9 cellular contexts compared by ENCODE assay signal in the genomic region with DNA sequence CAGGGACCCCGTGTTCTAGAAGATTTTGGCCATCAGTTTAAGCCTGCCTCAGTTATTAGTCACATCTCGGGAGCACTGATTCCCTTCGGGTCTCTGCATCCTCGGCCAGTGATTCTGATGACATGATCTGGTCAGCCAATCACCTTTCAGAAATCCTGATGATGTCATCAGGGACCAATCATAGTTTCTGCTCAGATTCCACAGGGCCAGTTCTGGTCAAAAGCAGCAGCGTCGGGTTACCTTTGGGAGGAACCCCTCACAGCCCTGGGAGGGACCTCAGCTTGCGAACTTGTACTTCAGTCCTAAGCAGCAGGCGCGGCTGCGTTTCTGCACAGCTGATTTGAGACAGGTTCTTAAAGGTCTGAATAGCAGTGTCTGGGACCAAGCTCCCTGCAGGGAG. TPM values are rescaled to one million over a fixed set of nuclear protein-coding genes. Genes with fewer than 3 reads are reported as not detected.
DNase-seq lines count a peak whose midpoint lies in the region; ATAC-seq, FAIRE-seq and TF ChIP-seq lines count a peak whose summit lies in the region.
"Had no signal": no experiment of that assay in that cellular context is flagged by ENCODE, and none has a peak within 500 bp of the region (broad histone marks: within the 10 kb centered on the region; RNA-seq: fewer than 3 reads in every experiment).

No MANE protein-coding gene starts in this region.

- no peak overlapping the region for H3K27ac ChIP-seq in H1 (ENCODE audit: low read depth, low read length)
- H3K27ac ChIP-seq in coronary artery: peak overlapping the region in 1 of 2 donors; percentile 8

- H4K8ac ChIP-seq in H1 (ENCODE audit: extremely low read depth, insufficient read depth, low read length): no peak overlapping the region

- H3K14ac ChIP-seq in H1 (ENCODE audit: insufficient read length): no peak overlapping the region

- no peak overlapping the region for H3K56ac ChIP-seq in H1 (replicated peaks; ENCODE audit: insufficient read length, low read depth, low read length)

- no peaks in the 10 kb centered on the region for H3K79me2 ChIP-seq in H1 (ENCODE audit: control insufficient read depth in 1 of 2, insufficient read depth in 2 of 2, low read length in 2 of 2)

- H3K9ac ChIP-seq in H1 (replicated peaks in 1 of 4; ENCODE audit: extremely low read depth in 1 of 4, low read depth in 3 of 4, low read length in 3 of 4): no peak overlapping the region; a peak in 1 of 7 replicates

- no peak overlapping the region for H3K4me2 ChIP-seq in H1 (ENCODE audit: insufficient read depth in 1 of 2, low read depth in 2 of 2, low read length in 2 of 2)

- intact Hi-C loops in Right ventricle myocardium inferior (cut with DNase I): no loop called here
- intact Hi-C loops in cardiac septum (cut with DNase I): no loop called here

- H3K36me3 ChIP-seq in H1 (ENCODE audit: control insufficient read depth in 2 of 4, insufficient read depth in 4 of 4, low read length in 3 of 4): peaks cover 0 to 5% (median 0%) of the 10 kb centered on the region in 4 experiments; a peak in 1 of 8 replicates

- TF ChIP-seq CTCF in H1 (IDR thresholded peaks at IDR 0.05; ENCODE audit: control extremely low read depth in 1 of 3, insufficient read depth in 1 of 3, low read depth in 1 of 3, low read length in 3 of 3) (no peak), coronary artery (IDR thresholded peaks at IDR 0.05) (no peak)

- no peak overlapping the region for H2BK20ac ChIP-seq in H1 (ENCODE audit: low read length)

- H3K79me1 ChIP-seq in H1 (ENCODE audit: low read depth, low read length): 0 out of 2 replicates have a peak, but pooled peaks cover 3% of the 10 kb centered on the region

- no peak overlapping the region for H4K91ac ChIP-seq in H1 (replicated peaks; ENCODE audit: insufficient read length, low read length)

- no peak for TF ChIP-seq POLR2A in H1 (IDR thresholded peaks at IDR 0.05; ENCODE audit: control extremely low read depth in 1 of 2, low read depth in 2 of 2, low read length in 2 of 2)

- H3K4ac ChIP-seq in H1 (replicated peaks; ENCODE audit: insufficient read length, low read depth, low read length): no peak overlapping the region

- POLR2A ChIA-PET in H1 (lab: Charles Lee; ENCODE audit: partially characterized antibody): interaction anchor here (0.7 kb wide), 1 partner anchor 10 kb away, joined by 3 read pairs; no protein-coding TSS in a partner anchor

- H2BK120ac ChIP-seq in H1 (replicated peaks; ENCODE audit: low read depth, low read length): no peak overlapping the region

- TF ChIP-seq RAD21 in H1 (IDR thresholded peaks at IDR 0.05 in 1 of 2, conservative IDR thresholded peaks at IDR 0.05 in 1 of 2; ENCODE audit: low read depth in 2 of 2, low read length in 2 of 2): no peak

- no peak overlapping the region for H3K4me3 ChIP-seq in H1 (ENCODE audit: extremely low read depth in 1 of 4, insufficient read depth in 2 of 4, low read depth in 3 of 4, low read length in 4 of 4)
- no peak overlapping the region for H3K4me3 ChIP-seq in coronary artery

- no peak overlapping the region for H3K18ac ChIP-seq in H1 (ENCODE audit: extremely low read depth, low read length)

- no peak overlapping the region for H2BK5ac ChIP-seq in H1 (ENCODE audit: low read depth, low read length)

- peak; percentile 35 for ATAC-seq in Right ventricle myocardium inferior
- no peak for ATAC-seq in HG02884 (IDR thresholded peaks at IDR 0.05; ENCODE audit: unreplicated experiment)

- no peak for DNase-seq in Right ventricle myocardium inferior (ENCODE audit: missing footprints)
- no peak for DNase-seq in cardiac septum (ENCODE audit: low spot score)
- DNase-seq in H1 (ENCODE audit: low read depth in 1 of 2, low spot score in 2 of 2): no peak
- DNase-seq in left kidney (ENCODE audit: low read depth, low spot score): peak; percentile 95
- no peak for DNase-seq in coronary artery (ENCODE audit: low spot score)
- DNase-seq in HPDE6-E6E7 (ENCODE audit: extremely low spot score): no peak
- no peak for DNase-seq in OCI-M1 (lab: John Stamatoyannopoulos, UW)
- DNase-seq: stimulated activated naive CD4-positive, alpha-beta T cell treated with Interleukin-2 at 50 U/mL for 16 hours had no signal

- no peak overlapping the region for H2BK15ac ChIP-seq in H1 (ENCODE audit: low read length)

- 83% methylated on average over 10 of the region's 10 CpGs; no CpG with 5 or more reads in 1 of the 2 experiments for WGBS in H1 (ENCODE audit: extremely low coverage in 1 of 2, insufficient coverage in 1 of 2, insufficient read length in 1 of 2, insufficient replicate concordance in 2 of 2, low coverage in 1 of 2, low lambda C conversion rate in 2 of 2, missing lambda C conversion rate in 1 of 2), 2 experiments

- no peak overlapping the region for H2BK12ac ChIP-seq in H1 (ENCODE audit: low read depth, low read length)

- H4K5ac ChIP-seq in H1 (ENCODE audit: insufficient read length, low read depth, low read length): no peak overlapping the region

- H3K23ac ChIP-seq in H1 (ENCODE audit: insufficient read length): no peak overlapping the region

- no peak for TF ChIP-seq EP300 in H1 (IDR thresholded peaks at IDR 0.05; ENCODE audit: borderline replicate concordance in 1 of 2, low read depth in 2 of 2, low read length in 2 of 2)

- FAIRE-seq in H1 (lab: Jason Lieb, UNC): peak; percentile 71

- H2AFZ ChIP-seq in H1 (ENCODE audit: low read length): no peak overlapping the region

- H2AK5ac ChIP-seq in H1 (ENCODE audit: low read depth, low read length): no peak overlapping the region

- H3K27me3 ChIP-seq in H1 (replicated peaks in 1 of 4; ENCODE audit: control insufficient read depth in 3 of 4, extremely low read depth in 1 of 4, insufficient read depth in 3 of 4, low read length in 3 of 4): no peaks in the 10 kb centered on the region

- CTCF ChIA-PET in H1 (lab: Charles Lee; ENCODE audit: partially characterized antibody): interaction anchor here (0.8 to 1.3 kb wide), 3 partner anchors 13 to 151 kb away, joined by 3 read pairs; no protein-coding TSS in a partner anchor

- peaks cover 0 to 2% of the 10 kb centered on the region in 2 experiments for H4K20me1 ChIP-seq in H1 (replicated peaks in 1 of 2; ENCODE audit: control insufficient read depth in 1 of 2, insufficient read depth in 2 of 2, low read length in 2 of 2)

- no peaks in the 10 kb centered on the region for H3K9me3 ChIP-seq in H1 (ENCODE audit: insufficient read depth in 2 of 2, low read depth in 1 of 2, low read length in 1 of 2)

- H3K23me2 ChIP-seq in H1 (ENCODE audit: low read depth, low read length): no peaks in the 10 kb centered on the region

- no peaks in the 10 kb centered on the region for H3K4me1 ChIP-seq in H1 (replicated peaks in 1 of 4; ENCODE audit: control insufficient read depth in 3 of 4, insufficient read depth in 4 of 4, low read length in 3 of 4)

TF ChIP-seq in H1, 55 proteins besides CTCF, POLR2A, EP300 and RAD21:
- TF ChIP-seq, protein P1, sequence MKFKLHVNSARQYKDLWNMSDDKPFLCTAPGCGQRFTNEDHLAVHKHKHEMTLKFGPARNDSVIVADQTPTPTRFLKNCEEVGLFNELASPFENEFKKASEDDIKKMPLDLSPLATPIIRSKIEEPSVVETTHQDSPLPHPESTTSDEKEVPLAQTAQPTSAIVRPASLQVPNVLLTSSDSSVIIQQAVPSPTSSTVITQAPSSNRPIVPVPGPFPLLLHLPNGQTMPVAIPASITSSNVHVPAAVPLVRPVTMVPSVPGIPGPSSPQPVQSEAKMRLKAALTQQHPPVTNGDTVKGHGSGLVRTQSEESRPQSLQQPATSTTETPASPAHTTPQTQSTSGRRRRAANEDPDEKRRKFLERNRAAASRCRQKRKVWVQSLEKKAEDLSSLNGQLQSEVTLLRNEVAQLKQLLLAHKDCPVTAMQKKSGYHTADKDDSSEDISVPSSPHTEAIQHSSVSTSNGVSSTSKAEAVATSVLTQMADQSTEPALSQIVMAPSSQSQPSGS (IDR thresholded peaks at IDR 0.05; ENCODE audit: low read length): peak; percentile 90; the same call in 1 of the 2 replicates
- TF ChIP-seq JUND (IDR thresholded peaks at IDR 0.05; ENCODE audit: low read length): 0 out of 2 replicates have a peak, but pooled peaks have one; percentile 44
- TF ChIP-seq KDM4A (IDR thresholded peaks at IDR 0.05; ENCODE audit: low read depth, low read length, severe bottlenecking): no peak
- TF ChIP-seq CREB1 (IDR thresholded peaks at IDR 0.05): 0 out of 2 replicates have a peak, but pooled peaks have one; percentile 16
TF ChIP-seq in H1: peak in this region for 3.

RNA-seq across cellular contexts. Expression of a gene that starts 13.9 kb away (rescaled TPM):
- 3.5 TPM for total RNA-seq in Right ventricle myocardium inferior
- total RNA-seq in cardiac septum: 3.0 TPM
- total RNA-seq in H1 (2021; fragmentation: NEBNext Ultra II Directional; extraction: Animal tissue kit (Norgen Biotek cat#: 25700)): 10.3 and 14.6 TPM in 2 replicates
- polyA plus RNA-seq in H1 (2011; rRNA removed): 8.1 and 12.8 TPM in 2 replicates
- 7.2 TPM for polyA plus RNA-seq in H1 (2011; cell fraction: cytosol; rRNA removed)
- 11.6 TPM for polyA plus RNA-seq in H1 (2011; cell fraction: nucleus; rRNA removed)
- polyA plus RNA-seq in H1 (2012, experiment 1 of 2): 5.0 to 9.1 TPM (median 7.2 TPM) in 4 replicates
- 6.9 TPM for polyA plus RNA-seq in H1 (2012, experiment 2 of 2)
- 4.7 TPM for polyA plus RNA-seq in H1 (2013, experiment 1 of 2)
- 4.9 TPM for polyA plus RNA-seq in H1 (2013, experiment 2 of 2)
- polyA minus RNA-seq in H1 (2011; rRNA and poly(A)+ RNA removed): 6.5 and 11.8 TPM in 2 replicates
- 4.6 TPM for polyA minus RNA-seq in H1 (2011; cell fraction: cytosol; rRNA and poly(A)+ RNA removed)
- 16.0 TPM for polyA minus RNA-seq in H1 (2011; cell fraction: nucleus; rRNA and poly(A)+ RNA removed)

RNA-seq across cellular contexts. Expression of a gene that starts 51.3 kb away (rescaled TPM):
- total RNA-seq in Right ventricle myocardium inferior: 35.8 TPM
- 27.2 TPM for total RNA-seq in cardiac septum
- total RNA-seq in H1 (2021; fragmentation: NEBNext Ultra II Directional; extraction: Animal tissue kit (Norgen Biotek cat#: 25700)): 16.6 and 18.4 TPM in 2 replicates
- 8.1 and 8.7 TPM in 2 replicates for polyA plus RNA-seq in H1 (2011; rRNA removed)
- polyA plus RNA-seq in H1 (2011; cell fraction: cytosol; rRNA removed): 14.7 TPM
- 7.4 TPM for polyA plus RNA-seq in H1 (2011; cell fraction: nucleus; rRNA removed)
- 20.7 to 29.4 TPM (median 24.4 TPM) in 4 replicates for polyA plus RNA-seq in H1 (2012, experiment 1 of 2)
- polyA plus RNA-seq in H1 (2012, experiment 2 of 2): 29.3 TPM
- 35.3 TPM for polyA plus RNA-seq in H1 (2013, experiment 1 of 2)
- polyA plus RNA-seq in H1 (2013, experiment 2 of 2): 37.6 TPM
- polyA minus RNA-seq in H1 (2011; rRNA and poly(A)+ RNA removed): 6.5 and 28.8 TPM in 2 replicates
- polyA minus RNA-seq in H1 (2011; cell fraction: cytosol; rRNA and poly(A)+ RNA removed): 7.0 TPM
- polyA minus RNA-seq in H1 (2011; cell fraction: nucleus; rRNA and poly(A)+ RNA removed): 3.3 TPM
